ENCODE assay signal across 10 cellular contexts in genomic region chr3:12822725-12823373, GRCh38. TPM values are rescaled to one million over a fixed set of nuclear protein-coding genes. Genes with fewer than 3 reads are reported as not detected.
DNase-seq lines count a peak whose midpoint lies in the region; ATAC-seq and TF ChIP-seq lines count a peak whose summit lies in the region.
"Had no signal": no experiment of that assay in that cellular context is flagged by ENCODE, and none has a peak within 500 bp of the region (broad histone marks: within the 10 kb centered on the region; RNA-seq: fewer than 3 reads in every experiment).

No MANE protein-coding gene starts in this region.

- DNase-seq in SIG-M5 treated with dmso at 0.1 percent for 504 hours (lab: John Stamatoyannopoulos, UW; ENCODE audit: unreplicated experiment) (peak; percentile 66), SIG-M5 (lab: John Stamatoyannopoulos, UW) (no peak), RPMI7951 (ENCODE audit: low read depth) (peak; percentile 45), fibroblast of lung (ENCODE audit: low read depth in 2 of 2) (peak in 1 of 2 donors; percentile 54), smooth muscle cell (lab: John Stamatoyannopoulos, UW; ENCODE audit: unreplicated experiment) (no peak), GM13976 (ENCODE audit: low spot score) (no peak)
- DNase-seq in stimulated activated CD4-positive, alpha-beta T cell treated with anti-CD3 and anti-CD28 coated beads, Interleukin-2, amount 100 ng/mL, for 24 hours, result no peak
- DNase-seq: naive thymus-derived CD4-positive, alpha-beta T cell had no signal

- H3K79me2 ChIP-seq in fibroblast of lung (ENCODE audit: control insufficient read depth, insufficient read depth, low read length) (no peaks in the 10 kb centered on the region), smooth muscle cell (ENCODE audit: low read depth) (no peaks in the 10 kb centered on the region)

- H4K20me1 ChIP-seq in fibroblast of lung (ENCODE audit: control insufficient read depth, extremely low read depth, insufficient read depth, low read length) (no peaks in the 10 kb centered on the region), smooth muscle cell (ENCODE audit: low read depth) (no peaks in the 10 kb centered on the region)
- H4K20me1 ChIP-seq: BLaER1 treated with 17β-estradiol and CSF1 and Interleukin-3, amounts not matched to agents 10 nM and 100 nM had no signal

- H3K36me3 ChIP-seq in fibroblast of lung (ENCODE audit: control insufficient read depth, insufficient read depth, low read length) (no peaks in the 10 kb centered on the region), smooth muscle cell (ENCODE audit: low read depth) (no peaks in the 10 kb centered on the region)
- H3K36me3 ChIP-seq: BLaER1 treated with 17β-estradiol and CSF1 and Interleukin-3, amounts not matched to agents 10 nM and 100 nM had no signal

- H3K4me2 ChIP-seq in fibroblast of lung (ENCODE audit: extremely low read depth, insufficient read depth, low read length) (no peak overlapping the region), smooth muscle cell (no peak overlapping the region)
- H3K4me2 ChIP-seq: BLaER1 treated with 17β-estradiol and CSF1 and Interleukin-3, amounts not matched to agents 10 nM and 100 nM had no signal

- H2AFZ ChIP-seq in fibroblast of lung (ENCODE audit: low read length) (no peak overlapping the region), smooth muscle cell (ENCODE audit: low read depth) (no peak overlapping the region)

- no peaks in the 10 kb centered on the region for H3F3A ChIP-seq in smooth muscle cell (ENCODE audit: low read depth)

- H3K9me3 ChIP-seq in fibroblast of lung (ENCODE audit: control insufficient read depth, insufficient read depth, low read depth, low read length), result no peaks in the 10 kb centered on the region
- no peaks in the 10 kb centered on the region for H3K9me3 ChIP-seq in smooth muscle cell (replicated peaks; ENCODE audit: low read depth)
- H3K9me3 ChIP-seq: BLaER1 treated with 17β-estradiol and CSF1 and Interleukin-3, amounts not matched to agents 10 nM and 100 nM had no signal

- H3K4me1 ChIP-seq in fibroblast of lung (ENCODE audit: control insufficient read depth, extremely low read depth, insufficient read depth, low read length) (no peaks in the 10 kb centered on the region), smooth muscle cell (ENCODE audit: low read depth) (no peaks in the 10 kb centered on the region)

- in situ Hi-C loops in GM13976 (cut with MboI; ENCODE audit: low sequenced_read_pairs, unreplicated experiment), result no loop called here

- H3K9ac ChIP-seq in fibroblast of lung (ENCODE audit: insufficient read depth, low read length), result no peak overlapping the region
- no peak overlapping the region for H3K9ac ChIP-seq in smooth muscle cell (ENCODE audit: low read depth)
- H3K9ac ChIP-seq: BLaER1 treated with 17β-estradiol and CSF1 and Interleukin-3, amounts not matched to agents 10 nM and 100 nM had no signal

- WGBS in smooth muscle cell (ENCODE audit: low lambda C conversion rate), result 45% methylated on average over 8 of the region's 8 CpGs

- H3K27me3 ChIP-seq in fibroblast of lung (ENCODE audit: control insufficient read depth, insufficient read depth, low read length), result no peaks in the 10 kb centered on the region
- H3K27me3 ChIP-seq in smooth muscle cell (ENCODE audit: low read depth), result no peaks in the 10 kb centered on the region
- H3K27me3 ChIP-seq: BLaER1 treated with 17β-estradiol and CSF1 and Interleukin-3, amounts not matched to agents 10 nM and 100 nM had no signal

- TF ChIP-seq CTCF in fibroblast of lung (conservative IDR thresholded peaks at IDR 0.05 in 1 of 2, IDR thresholded peaks at IDR 0.05 in 1 of 2; ENCODE audit: low read depth in 1 of 2, low read length in 2 of 2) (peak; percentile 28 to 55), smooth muscle cell (IDR thresholded peaks at IDR 0.05; ENCODE audit: borderline replicate concordance, insufficient read depth, poor library complexity, severe bottlenecking) (peak; percentile 38), GM13976 (IDR thresholded peaks at IDR 0.05; ENCODE audit: borderline replicate concordance, control extremely low read depth, extremely low read depth, insufficient read depth, missing control alignments) (no peak)

- no peak overlapping the region for H3K4me3 ChIP-seq in fibroblast of lung (replicated peaks in 1 of 4; ENCODE audit: control extremely low read depth in 1 of 4, insufficient read depth in 1 of 4, low read depth in 3 of 4, low read length in 4 of 4)
- H3K4me3 ChIP-seq in smooth muscle cell, result no peak overlapping the region
- H3K4me3 ChIP-seq: BLaER1 treated with 17β-estradiol and CSF1 and Interleukin-3, amounts not matched to agents 10 nM and 100 nM had no signal

- no peak for ATAC-seq in HG02642 (IDR thresholded peaks at IDR 0.05; ENCODE audit: poor library complexity, unreplicated experiment)
- ATAC-seq: naive thymus-derived CD4-positive, alpha-beta T cell had no signal

- H3K27ac ChIP-seq in fibroblast of lung (ENCODE audit: insufficient read depth, low read length), result no peak overlapping the region
- no peak overlapping the region for H3K27ac ChIP-seq in smooth muscle cell (ENCODE audit: low read depth)
- H3K27ac ChIP-seq: BLaER1 treated with 17β-estradiol and CSF1 and Interleukin-3, amounts not matched to agents 10 nM and 100 nM had no signal

RNA-seq across cellular contexts. Expression of gene RPL32, which starts 18.5 kb away (rescaled TPM):
- total RNA-seq in RPMI7951 (2014; rRNA removed; shearing (Covaris generic)), result 1,815 and 2,401 TPM in 2 replicates
- total RNA-seq in fibroblast of lung (1,141 and 1,244 TPM in 2 replicates), smooth muscle cell (988 and 1,486 TPM in 2 replicates)
- polyA plus RNA-seq in fibroblast of lung (1,855 and 2,018 TPM in 2 replicates), smooth muscle cell (744 and 789 TPM in 2 replicates)
- 2,758 and 2,760 TPM in 2 replicates for polyA plus RNA-seq in fibroblast of lung (2012)
- 351 and 379 TPM in 2 replicates for polyA minus RNA-seq in fibroblast of lung (ENCODE audit: low replicate concordance)

RNA-seq across cellular contexts. Expression of gene CAND2, which starts 26.4 kb away (rescaled TPM):
- total RNA-seq in RPMI7951 (2014; rRNA removed; shearing (Covaris generic)), result under 0.01 and 0.29 TPM in 2 replicates
- total RNA-seq in fibroblast of lung (12.1 and 16.7 TPM in 2 replicates), smooth muscle cell (2.7 and 4.8 TPM in 2 replicates)
- polyA plus RNA-seq in fibroblast of lung (1.6 and 2.5 TPM in 2 replicates), smooth muscle cell (2.1 and 2.9 TPM in 2 replicates)
- 2.5 and 3.6 TPM in 2 replicates for polyA plus RNA-seq in fibroblast of lung (2012)
- polyA minus RNA-seq in fibroblast of lung (ENCODE audit: low replicate concordance), result 10.4 and 19.5 TPM in 2 replicates

Comparison
In these comparisons a context has a peak if more than half of its experiments do, and no peak if none do; other contexts are left out.
1. DNase-seq: peak in SIG-M5 treated with dmso at 0.1 percent for 504 hours (single experiment) and RPMI7951 (single experiment); none in SIG-M5 (single experiment), smooth muscle cell (single experiment), stimulated activated CD4-positive, alpha-beta T cell treated with anti-CD3 and anti-CD28 coated beads, Interleukin-2, amount 100 ng/mL, for 24 hours (0 of 2) and GM13976 (single experiment).